9 cellular contexts compared by ENCODE assay signal in the genomic region with DNA sequence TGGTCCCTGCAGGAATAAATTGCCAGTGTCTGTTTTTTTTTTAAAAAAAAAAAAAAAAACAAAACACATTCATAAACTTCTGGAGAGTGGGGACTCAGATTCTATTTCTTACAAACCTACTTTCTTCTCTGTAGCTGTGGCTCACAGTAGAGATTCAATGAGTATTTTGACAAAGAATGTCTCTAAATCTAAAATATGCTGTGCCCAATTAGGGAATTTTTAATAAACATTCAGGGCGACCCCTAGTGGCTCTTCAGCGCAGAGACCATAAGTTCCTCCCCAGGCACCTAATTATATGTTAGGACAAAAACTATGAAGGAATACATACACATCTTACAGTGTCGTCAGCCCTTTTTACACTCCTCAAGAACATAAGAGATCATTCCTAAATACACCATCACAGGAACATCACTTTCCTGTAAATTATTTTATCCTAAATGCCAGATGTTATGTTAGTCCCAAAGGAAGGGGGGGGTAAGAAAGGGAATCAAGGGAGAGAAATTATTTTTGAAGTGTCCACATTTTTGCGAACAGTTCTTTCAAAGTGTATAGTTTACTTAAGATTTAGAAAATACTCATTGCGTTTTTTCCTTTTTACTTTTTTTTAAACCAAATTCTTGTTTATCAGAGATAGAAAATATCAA. TPM values are rescaled to one million over a fixed set of nuclear protein-coding genes. Genes with fewer than 3 reads are reported as not detected.
DNase-seq lines count a peak whose midpoint lies in the region; ATAC-seq, FAIRE-seq and TF ChIP-seq lines count a peak whose summit lies in the region.
"Had no signal": no experiment of that assay in that cellular context is flagged by ENCODE, and none has a peak within 500 bp of the region (broad histone marks: within the 10 kb centered on the region; RNA-seq: fewer than 3 reads in every experiment).

No MANE protein-coding gene starts in this region.

- WGBS in K562 (ENCODE audit: insufficient coverage, low coverage, missing lambda C conversion rate): 0% methylated on average over 5 of the region's 5 CpGs

- BruUV-seq in HCT116 (replicated peaks; lab: Mats Ljungman, UMichigan) (no TSS peak), K562 (replicated peaks; lab: Mats Ljungman, UMichigan) (no TSS peak)

- no peak overlapping the region for H3K4me3 Mint-ChIP-seq in CD4-positive, alpha-beta T cell

- intact Hi-C loops in CD4-positive, alpha-beta T cell (cut with DNase I, micrococcal nuclease): loop anchor here (2.0 to 10.0 kb wide), 6 partner anchors 59 to 1583 kb away; a partner anchor contains a TSS
- intact Hi-C loops in HCT116 (cut with micrococcal nuclease) (loop anchor here (1.0 kb wide), 2 partner anchors 210 to 307 kb away; no protein-coding TSS in a partner anchor), K562 (cut with micrococcal nuclease) (loop anchor here (2.0 to 10.0 kb wide), 3 partner anchors 91 to 303 kb away; no protein-coding TSS in a partner anchor)

- no peaks in the 10 kb centered on the region for H4K20me1 ChIP-seq in HCT116 (ENCODE audit: insufficient read depth)
- no peaks in the 10 kb centered on the region for H4K20me1 ChIP-seq in K562 (replicated peaks; ENCODE audit: control insufficient read depth, insufficient read depth, low read length)

- H3K79me2 ChIP-seq in HCT116 (ENCODE audit: insufficient read depth, low read length) (no peaks in the 10 kb centered on the region), K562 (ENCODE audit: control insufficient read depth, insufficient read depth, low read length) (no peaks in the 10 kb centered on the region)

- no peaks in the 10 kb centered on the region for H3K4me1 Mint-ChIP-seq in CD4-positive, alpha-beta T cell (ENCODE audit: low read depth)

- H3K9me2 ChIP-seq in HCT116 (ENCODE audit: insufficient read depth): no peaks in the 10 kb centered on the region

- peak; percentile 81 for TF ChIP-seq RAD21 in HCT116 (IDR thresholded peaks at IDR 0.05; ENCODE audit: low read depth)
- peak; percentile 42 to 57 for TF ChIP-seq RAD21 in K562 (CRISPR knock-in tag; conservative IDR thresholded peaks at IDR 0.05 in 1 of 2, IDR thresholded peaks at IDR 0.05 in 1 of 2)

- H3K27ac Mint-ChIP-seq in CD4-positive, alpha-beta T cell: no peak overlapping the region

- no peaks in the 10 kb centered on the region for H3K9me3 ChIP-seq in CD4-positive, alpha-beta T cell (ENCODE audit: control insufficient read depth, low read length)
- H3K9me3 ChIP-seq in HCT116 (ENCODE audit: control insufficient read depth in 1 of 2, insufficient read depth in 1 of 2, low read depth in 1 of 2, low read length in 2 of 2): no peaks in the 10 kb centered on the region
- no peaks in the 10 kb centered on the region for H3K9me3 ChIP-seq in K562 (replicated peaks; ENCODE audit: control insufficient read depth, insufficient read depth, low read depth, low read length)
- H3K9me3 ChIP-seq in subcutaneous abdominal adipose tissue (ENCODE audit: control insufficient read depth in 5 of 5, low read length in 5 of 5): no peaks in the 10 kb centered on the region

- POLR2A ChIA-PET in CD4-positive, alpha-beta T cell (lab: Charles Lee): no interaction called here
- POLR2A ChIA-PET in HCT116 (lab: Charles Lee): no interaction called here
- POLR2A ChIA-PET in K562 (lab: Yijun Ruan, JAX): no interaction called here

- TF ChIP-seq POLR2A in HCT116 (IDR thresholded peaks at IDR 0.05; ENCODE audit: borderline replicate concordance, extremely low read depth, insufficient read depth, insufficient read length) (no peak), K562 (conservative IDR thresholded peaks at IDR 0.05) (no peak)

- no peaks in the 10 kb centered on the region for H3K9me3 Mint-ChIP-seq in CD4-positive, alpha-beta T cell

- H3K9me1 ChIP-seq in K562 (ENCODE audit: control insufficient read depth, insufficient read depth, low read length): no peaks in the 10 kb centered on the region

- peak; percentile 61 for ATAC-seq in CD4-positive, alpha-beta T cell (ENCODE audit: poor library complexity)
- ATAC-seq in HCT116 (peak; percentile 26; the same call in 1 of the 2 replicates), K562 (peak; percentile 61; the same call in 2 of the 3 replicates)

- peak; percentile 81 for TF ChIP-seq CTCF in CD4-positive, alpha-beta T cell (IDR thresholded peaks at IDR 0.05)
- TF ChIP-seq CTCF in HCT116 (IDR thresholded peaks at IDR 0.05 in 2 of 3, conservative IDR thresholded peaks at IDR 0.05 in 1 of 3; ENCODE audit: borderline replicate concordance in 1 of 3, insufficient read depth in 1 of 3, low read depth in 2 of 3, low read length in 2 of 3) (peak; percentile 68 to 91 (median 74)), K562 (IDR thresholded peaks at IDR 0.05 in 2 of 3, conservative IDR thresholded peaks at IDR 0.05 in 1 of 3; ENCODE audit: insufficient read depth in 2 of 3, low read depth in 1 of 3, low read length in 3 of 3) (peak; percentile 47 to 73 (median 56); a peak in 5 of 6 replicates)

- no peak overlapping the region for H3K9ac ChIP-seq in HCT116 (ENCODE audit: low read length)
- no peak overlapping the region for H3K9ac ChIP-seq in K562 (ENCODE audit: insufficient read depth in 1 of 2, low read depth in 2 of 2, low read length in 2 of 2)
- H3K9ac ChIP-seq in subcutaneous abdominal adipose tissue (ENCODE audit: low read length in 5 of 5): no peak overlapping the region

- RAD21 ChIA-PET in HCT116 (lab: Charles Lee; ENCODE audit: low non-redundant PET in 1 of 2, low total read pairs in 2 of 2, uncharacterized antibody in 2 of 2, unreplicated experiment in 2 of 2): no interaction called here

- peak in 3 of 10 experiments; percentile 6 to 16 (median 10) for DNase-seq in CD4-positive, alpha-beta T cell
- peak; percentile 21 for DNase-seq in HCT116 (ENCODE audit: low read depth, low spot score)
- DNase-seq in NOMO-1 (lab: John Stamatoyannopoulos, UW; ENCODE audit: unreplicated experiment in 2 of 2): peak; percentile 53 to 59
- peak; percentile 37 to 51 (median 45) for DNase-seq in K562 (ENCODE audit: extremely low read depth in 1 of 4, low spot score in 3 of 4)
- DNase-seq in NK-92 treated with Interleukin-12 subunit alpha and Interleukin-12 subunit beta, amount 100 ng/mL, for 24 hours (lab: John Stamatoyannopoulos, UW): no peak
- DNase-seq in HuH-7 (ENCODE audit: low spot score): no peak

- H3K27me3 ChIP-seq in CD4-positive, alpha-beta T cell (ENCODE audit: control insufficient read depth, insufficient read depth, low read length): no peaks in the 10 kb centered on the region
- H3K27me3 ChIP-seq in HCT116 (ENCODE audit: insufficient read depth, low read length): no peaks in the 10 kb centered on the region; the same call in 1 of the 2 replicates
- peaks cover 3 to 10% of the 10 kb centered on the region in 2 experiments; a peak in 3 of 5 replicates for H3K27me3 ChIP-seq in K562 (ENCODE audit: control insufficient read depth in 2 of 2, insufficient read depth in 2 of 2, low read length in 2 of 2)
- no peaks in the 10 kb centered on the region for H3K27me3 ChIP-seq in layer of hippocampus (ENCODE audit: control insufficient read depth, insufficient read depth, low read length)
- H3K27me3 ChIP-seq in subcutaneous abdominal adipose tissue (ENCODE audit: control insufficient read depth in 5 of 5, insufficient read depth in 4 of 5, low read length in 5 of 5): no peaks in the 10 kb centered on the region

- TF ChIP-seq EP300 in K562 (IDR thresholded peaks at IDR 0.05; ENCODE audit: low read length): no peak

- in situ Hi-C loops in K562 (cut with MboI): no loop called here

- H3K36me3 ChIP-seq in HCT116 (ENCODE audit: control insufficient read depth in 1 of 2, insufficient read depth in 2 of 2, low read length in 2 of 2): no peaks in the 10 kb centered on the region
- no peaks in the 10 kb centered on the region for H3K36me3 ChIP-seq in K562 (ENCODE audit: control insufficient read depth, insufficient read depth, low read length)
- H3K36me3 ChIP-seq in subcutaneous abdominal adipose tissue (ENCODE audit: control insufficient read depth in 5 of 5, insufficient read depth in 5 of 5, low read length in 5 of 5): peaks cover 2 to 55% (median 43%) of the 10 kb centered on the region in 5 donors

- CTCF ChIA-PET in CD4-positive, alpha-beta T cell (lab: Charles Lee): interaction anchor here (0.8 kb wide), 1 partner anchor 11 kb away, joined by 3 read pairs; no protein-coding TSS in a partner anchor
- CTCF ChIA-PET in HCT116 (lab: Charles Lee): interaction anchor here (1.4 to 2.8 kb wide), 3 partner anchors 19 to 212 kb away, joined by 5 to 14 read pairs (median 5); a partner anchor contains a TSS
- CTCF ChIA-PET in K562 (lab: Yijun Ruan, JAX; ENCODE audit: low intra/inter-chr PET ratio): interaction anchor here (0.6 to 0.9 kb wide), 2 partner anchors 92 to 200 kb away, joined by 3 to 4 read pairs; no protein-coding TSS in a partner anchor

- H2AFZ ChIP-seq in HCT116 (ENCODE audit: low read depth, low read length, poor library complexity, severe bottlenecking): peak overlapping the region; percentile 57
- no peak overlapping the region for H2AFZ ChIP-seq in K562 (ENCODE audit: low read depth, low read length)

- H3K4me2 ChIP-seq in HCT116 (ENCODE audit: low read length) (peak overlapping the region; percentile 72; the same call in 1 of the 2 replicates), K562 (ENCODE audit: insufficient read depth, low read length) (no peak overlapping the region)

- peaks cover 23% of the 10 kb centered on the region for H3K27me3 Mint-ChIP-seq in CD4-positive, alpha-beta T cell

- H3K4me3 ChIP-seq in HCT116 (replicated peaks in 1 of 2; ENCODE audit: low read depth in 1 of 2, low read length in 2 of 2) (no peak overlapping the region), K562 (no peak overlapping the region), subcutaneous abdominal adipose tissue (ENCODE audit: low read depth in 1 of 5, low read length in 5 of 5) (no peak overlapping the region)

- H3K36me3 Mint-ChIP-seq in CD4-positive, alpha-beta T cell (ENCODE audit: low read depth): no peaks in the 10 kb centered on the region

- peaks cover 32 to 44% of the 10 kb centered on the region in 2 experiments for H3K4me1 ChIP-seq in HCT116 (ENCODE audit: control insufficient read depth in 1 of 2, insufficient read depth in 2 of 2, low read length in 2 of 2)
- no peaks in the 10 kb centered on the region for H3K4me1 ChIP-seq in K562 (replicated peaks in 1 of 2; ENCODE audit: control insufficient read depth in 2 of 2, insufficient read depth in 2 of 2, low read length in 2 of 2)
- H3K4me1 ChIP-seq in subcutaneous abdominal adipose tissue (ENCODE audit: control insufficient read depth in 5 of 5, insufficient read depth in 5 of 5, low read length in 5 of 5): peaks cover 15 to 69% (median 54%) of the 10 kb centered on the region in 5 donors

- no peak for FAIRE-seq in K562 (lab: Jason Lieb, UNC)
- FAIRE-seq: islet of Langerhans had no signal

- H3K27ac ChIP-seq in CD4-positive, alpha-beta T cell (ENCODE audit: low read depth, low read length): no peak overlapping the region
- H3K27ac ChIP-seq in HCT116 (ENCODE audit: low read depth, low read length) (no peak overlapping the region), K562 (ENCODE audit: extremely low read depth, low read depth, low read length) (no peak overlapping the region), layer of hippocampus (ENCODE audit: low read depth, low read length) (peak overlapping the region; percentile 49), subcutaneous abdominal adipose tissue (ENCODE audit: low read depth, low read length) (peak overlapping the region; percentile 89)

RNA-seq across cellular contexts. Expression of a gene that starts 21.8 kb away (rescaled TPM):
- 10 to 100 TPM; 18.8 to 18.9 TPM for total RNA-seq in CD4-positive, alpha-beta T cell
- total RNA-seq in HCT116 (2021; ENCODE audit: unreplicated experiment): 71.5 TPM
- polyA plus RNA-seq in HCT116 (2012): 38.9 and 53.5 TPM in 2 replicates
- total RNA-seq in K562 (2011; cell fraction: chromatin; rRNA removed; ENCODE audit: low replicate concordance): 12.7 and 16.9 TPM in 2 replicates
- 18.7 and 25.7 TPM in 2 replicates for total RNA-seq in K562 (2011; cell fraction: nucleolus; rRNA removed)
- total RNA-seq in K562 (2011; cell fraction: nucleoplasm; rRNA removed): 22.6 and 27.2 TPM in 2 replicates
- 46.9 and 51.4 TPM in 2 replicates for total RNA-seq in K562 (2014; rRNA removed)
- 84.6 and 88.1 TPM in 2 replicates for total RNA-seq in K562 (2014; rRNA removed; fragmentation: Illumina TruSeq; extraction: Trizol)
- total RNA-seq in K562 (2015; rRNA removed; fragmentation: Illumina TruSeq; extraction: Trizol): 68.3 TPM in 2 replicates
- 67.0 and 69.8 TPM in 2 replicates for total RNA-seq in K562 (2021)
- 69.5 and 105 TPM in 2 replicates for polyA plus RNA-seq in K562 (2011; rRNA removed)
- polyA plus RNA-seq in K562 (2011; cell fraction: cytosol; rRNA removed): 37.7 and 43.1 TPM in 2 replicates
- 14.4 and 22.0 TPM in 2 replicates for polyA plus RNA-seq in K562 (2011; cell fraction: nucleus; rRNA removed)
- polyA plus RNA-seq in K562 (2012): 48.1 and 77.9 TPM in 2 replicates
- 68.2 and 69.3 TPM in 2 replicates for polyA plus RNA-seq in K562 (2014; fragmentation: Illumina TruSeq; extraction: Trizol)
- 100 to 1,000 TPM; 341 to 361 TPM for polyA plus RNA-seq in K562 (2014; fragmentation: Nextera tagmentation; extraction: Ambion mirVana)
- 86.5 and 104 TPM in 2 replicates for polyA plus RNA-seq in K562 (2014; rRNA removed)
- 40.5 and 43.6 TPM in 2 replicates for polyA minus RNA-seq in K562 (2011; rRNA and poly(A)+ RNA removed)
- 12.6 and 14.0 TPM in 2 replicates for polyA minus RNA-seq in K562 (2011; cell fraction: cytosol; rRNA and poly(A)+ RNA removed)
- polyA minus RNA-seq in K562 (2011; cell fraction: nucleus; rRNA and poly(A)+ RNA removed): 18.7 and 19.9 TPM in 2 replicates

RNA-seq across cellular contexts. Expression of a gene that starts 56.9 kb away (rescaled TPM):
- 10 to 100 TPM; 24.3 to 26.1 TPM for total RNA-seq in CD4-positive, alpha-beta T cell
- total RNA-seq in HCT116 (2021; ENCODE audit: unreplicated experiment) (20.4 TPM), K562 (2014; rRNA removed) (11.6 and 12.9 TPM in 2 replicates), K562 (2014; rRNA removed; fragmentation: Illumina TruSeq; extraction: Trizol) (17.0 and 21.8 TPM in 2 replicates), K562 (2015; rRNA removed; fragmentation: Illumina TruSeq; extraction: Trizol) (13.0 and 14.2 TPM in 2 replicates), K562 (2021) (9.8 and 11.3 TPM in 2 replicates)
- polyA plus RNA-seq in HCT116 (2012): 9.6 and 12.1 TPM in 2 replicates
- 3.0 and 6.9 TPM in 2 replicates for total RNA-seq in K562 (2011; cell fraction: chromatin; rRNA removed; ENCODE audit: low replicate concordance)
- total RNA-seq in K562 (2011; cell fraction: nucleolus; rRNA removed): 1.8 and 2.7 TPM in 2 replicates
- total RNA-seq in K562 (2011; cell fraction: nucleoplasm; rRNA removed): 4.0 and 5.8 TPM in 2 replicates
- polyA plus RNA-seq in K562 (2011; rRNA removed) (5.7 and 9.3 TPM in 2 replicates), K562 (2014; fragmentation: Illumina TruSeq; extraction: Trizol) (11.5 and 12.4 TPM in 2 replicates), K562 (2014; fragmentation: Nextera tagmentation; extraction: Ambion mirVana) (10 to 100 TPM in 1 of 2 experiments, 1 to 10 TPM in 1; 8.1 to 11.7 TPM), K562 (2014; rRNA removed) (10.8 and 11.4 TPM in 2 replicates)
- 2.1 and 3.1 TPM in 2 replicates for polyA plus RNA-seq in K562 (2011; cell fraction: cytosol; rRNA removed)
- polyA plus RNA-seq in K562 (2011; cell fraction: nucleus; rRNA removed): 3.3 and 3.9 TPM in 2 replicates
- polyA plus RNA-seq in K562 (2012): 7.8 and 10.9 TPM in 2 replicates
- polyA minus RNA-seq in K562 (2011; rRNA and poly(A)+ RNA removed): 16.1 and 17.1 TPM in 2 replicates
- polyA minus RNA-seq in K562 (2011; cell fraction: cytosol; rRNA and poly(A)+ RNA removed): 4.3 and 6.9 TPM in 2 replicates
- 3.5 and 7.2 TPM in 2 replicates for polyA minus RNA-seq in K562 (2011; cell fraction: nucleus; rRNA and poly(A)+ RNA removed)

RNA-seq across cellular contexts. Expression of a gene that starts 57.0 kb away (rescaled TPM):
- total RNA-seq in CD4-positive, alpha-beta T cell: not detected
- total RNA-seq in HCT116 (2021; ENCODE audit: unreplicated experiment) (1.7 TPM), K562 (2014; rRNA removed) (not detected in 2 replicates), K562 (2014; rRNA removed; fragmentation: Illumina TruSeq; extraction: Trizol) (not detected in 2 replicates), K562 (2015; rRNA removed; fragmentation: Illumina TruSeq; extraction: Trizol) (not detected in 2 replicates), K562 (2021) (not detected in 2 replicates)
- polyA plus RNA-seq in HCT116 (2012): 0.84 and 0.86 TPM in 2 replicates
- total RNA-seq in K562 (2011; cell fraction: chromatin; rRNA removed; ENCODE audit: low replicate concordance): not detected in 2 replicates
- not detected in 2 replicates for total RNA-seq in K562 (2011; cell fraction: nucleolus; rRNA removed)
- total RNA-seq in K562 (2011; cell fraction: nucleoplasm; rRNA removed): not detected in 2 replicates
- polyA plus RNA-seq in K562 (2011; rRNA removed) (0.07 TPM in 1 of 2 replicates, not detected in the other), K562 (2014; fragmentation: Illumina TruSeq; extraction: Trizol) (not detected in 2 replicates), K562 (2014; fragmentation: Nextera tagmentation; extraction: Ambion mirVana) (under 1 TPM in 1 of 2 experiments, not detected in 1; 0.11 TPM), K562 (2014; rRNA removed) (not detected in 2 replicates)
- not detected in 2 replicates for polyA plus RNA-seq in K562 (2011; cell fraction: cytosol; rRNA removed)
- 0.21 TPM in 1 of 2 replicates, not detected in the other for polyA plus RNA-seq in K562 (2011; cell fraction: nucleus; rRNA removed)
- 0.24 TPM in 1 of 2 replicates, not detected in the other for polyA plus RNA-seq in K562 (2012)
- polyA minus RNA-seq in K562 (2011; rRNA and poly(A)+ RNA removed): not detected in 2 replicates
- polyA minus RNA-seq in K562 (2011; cell fraction: cytosol; rRNA and poly(A)+ RNA removed): not detected in 2 replicates
- not detected in 2 replicates for polyA minus RNA-seq in K562 (2011; cell fraction: nucleus; rRNA and poly(A)+ RNA removed)

Comparison
In these comparisons a context has a peak if more than half of its experiments do, and no peak if none do; other contexts are left out.
1. DNase-seq: peak in HCT116 (single experiment), NOMO-1 (2 of 2) and K562 (4 of 4); none in NK-92 treated with Interleukin-12 subunit alpha and Interleukin-12 subunit beta, amount 100 ng/mL, for 24 hours (single experiment) and HuH-7 (single experiment).
2. H3K27ac ChIP-seq: peak in layer of hippocampus (single experiment) and subcutaneous abdominal adipose tissue (single experiment); none in CD4-positive, alpha-beta T cell (single experiment), HCT116 (single experiment) and K562 (single experiment).
3. Peak in every context shown above with its lines, with median percentiles within 50 percentile points of each other: ATAC-seq and CTCF ChIP-seq.